ENCODE assay signal across 9 cellular contexts in genomic region chr5:56481998-56482698, GRCh38.
DNase-seq lines count a peak whose midpoint lies in the region; ATAC-seq, FAIRE-seq and TF ChIP-seq lines count a peak whose summit lies in the region.
"Had no signal": no experiment of that assay in that cellular context is flagged by ENCODE, and none has a peak within 500 bp of the region (broad histone marks: within the 10 kb centered on the region; RNA-seq: fewer than 3 reads in every experiment).

No MANE protein-coding gene starts in this region.

- peak overlapping the region; percentile 91 for H3K4me2 ChIP-seq in PC-3 (ENCODE audit: low read length)

- FAIRE-seq in pancreas (lab: Jason Lieb, UNC): no peak

- intact Hi-C loops in Calu3 (cut with micrococcal nuclease; ENCODE audit: unreplicated experiment): no loop called here
- intact Hi-C loops in PC-3 (cut with micrococcal nuclease): no loop called here
- intact Hi-C loops in pancreas (cut with DNase I): no loop called here

- 77 to 86% methylated on average over 5 to 7 of the region's 7 CpGs for WGBS in endodermal cell (ENCODE audit: insufficient coverage in 1 of 2, insufficient read length in 1 of 2), 2 experiments
- 44 to 49% methylated on average over 7 of the region's 7 CpGs for WGBS in pancreas, 2 donors

- H3K27ac Mint-ChIP-seq in Calu3 (ENCODE audit: unreplicated experiment) (peak overlapping the region; percentile 81), endodermal cell (no peak overlapping the region)

- H3K36me3 ChIP-seq in PC-3 (ENCODE audit: low read depth, low read length): no peaks in the 10 kb centered on the region
- H3K36me3 ChIP-seq in endodermal cell (ENCODE audit: control insufficient read depth, insufficient read depth, low read length): no peaks in the 10 kb centered on the region
- no peaks in the 10 kb centered on the region for H3K36me3 ChIP-seq in pancreas

- H3K9me2 ChIP-seq in PC-3 (replicated peaks; ENCODE audit: low read length): no peaks in the 10 kb centered on the region

- H2AFZ ChIP-seq in PC-3 (ENCODE audit: low read length): 0 out of 2 replicates have a peak overlapping the region, but pooled peaks have one; percentile 82

- H3K4me1 ChIP-seq in PC-3 (ENCODE audit: insufficient read depth, low read length): peaks cover 4% of the 10 kb centered on the region; the same call in 1 of the 2 replicates
- peaks cover 5% of the 10 kb centered on the region for H3K4me1 ChIP-seq in endodermal cell (ENCODE audit: control insufficient read depth, insufficient read depth, low read length)
- H3K4me1 ChIP-seq in pancreas: peaks cover 0 to 15% (median 4%) of the 10 kb centered on the region in 3 donors

- H3K4me3 ChIP-seq in PC-3 (ENCODE audit: low read length) (no peak overlapping the region; the same call in 1 of the 2 replicates), endodermal cell (ENCODE audit: low read length) (peak overlapping the region; percentile 76), pancreas (peak overlapping the region in 3 of 4 donors; percentile 59)
- H3K4me3 ChIP-seq: SK-N-MC had no signal

- no peak for DNase-seq in Calu3
- no peak for DNase-seq in PC-3
- DNase-seq in endodermal cell: no peak
- no peak for DNase-seq in pancreas
- no peak for DNase-seq in activated CD4-positive, CD25-positive, alpha-beta regulatory T cell (lab: John Stamatoyannopoulos, UW)
- no peak for DNase-seq in kidney glomerular epithelial cell (lab: John Stamatoyannopoulos, UW)

- no peaks in the 10 kb centered on the region for H3K27me3 Mint-ChIP-seq in Calu3 (ENCODE audit: unreplicated experiment)
- H3K27me3 Mint-ChIP-seq in endodermal cell (ENCODE audit: insufficient read depth): peaks cover 27% of the 10 kb centered on the region

- H3K4me1 Mint-ChIP-seq in Calu3 (ENCODE audit: low read depth, unreplicated experiment) (peaks cover 13% of the 10 kb centered on the region), endodermal cell (peaks cover 11% of the 10 kb centered on the region)

- no peak for ATAC-seq in PC-3
- ATAC-seq in pancreas: peak in 2 of 4 donors; percentile 1 to 3
- ATAC-seq in HG02840 (IDR thresholded peaks at IDR 0.05; ENCODE audit: low FRiP score, unreplicated experiment): no peak
- no peak for ATAC-seq in HG03139 (IDR thresholded peaks at IDR 0.05; ENCODE audit: unreplicated experiment)

- no peaks in the 10 kb centered on the region for H3F3A ChIP-seq in PC-3 (ENCODE audit: low read length, unreplicated experiment)

- no peak for TF ChIP-seq CTCF in Calu3 (IDR thresholded peaks at IDR 0.05; ENCODE audit: unreplicated experiment)
- no peak for TF ChIP-seq CTCF in PC-3 (conservative IDR thresholded peaks at IDR 0.05; ENCODE audit: low read depth, low read length)
- TF ChIP-seq CTCF in endodermal cell (conservative IDR thresholded peaks at IDR 0.05): no peak
- TF ChIP-seq CTCF in pancreas (IDR thresholded peaks at IDR 0.05): no peak

- CTCF ChIA-PET in Calu3 (lab: Charles Lee): no interaction called here
- CTCF ChIA-PET in PC-3 (lab: Charles Lee): no interaction called here

- POLR2A ChIA-PET in PC-3 (lab: Charles Lee; ENCODE audit: unreplicated experiment): no interaction called here

- H3K9ac ChIP-seq in PC-3 (ENCODE audit: low read length): no peak overlapping the region
- H3K9ac ChIP-seq in endodermal cell (ENCODE audit: extremely low read depth, low read length, poor library complexity, severe bottlenecking): no peak overlapping the region

- H3K36me3 Mint-ChIP-seq in Calu3 (ENCODE audit: insufficient read depth, unreplicated experiment): peaks cover 14% of the 10 kb centered on the region
- H3K36me3 Mint-ChIP-seq in endodermal cell (ENCODE audit: low read depth): peaks cover 3% of the 10 kb centered on the region

- H3K9me3 ChIP-seq in PC-3 (ENCODE audit: low read length) (no peaks in the 10 kb centered on the region), endodermal cell (ENCODE audit: control insufficient read depth, low read length) (peaks cover 10% of the 10 kb centered on the region), pancreas (no peaks in the 10 kb centered on the region)

- H3K27ac ChIP-seq in PC-3 (ENCODE audit: low read length) (no peak overlapping the region), endodermal cell (ENCODE audit: low read depth, low read length) (no peak overlapping the region), pancreas (peak overlapping the region; percentile 81 to 88 (median 86))
- H3K27ac ChIP-seq: SK-N-MC had no signal

- no peaks in the 10 kb centered on the region for H3K79me2 ChIP-seq in PC-3 (ENCODE audit: low read length)

- BruUV-seq in Calu3 (replicated peaks; lab: Mats Ljungman, UMichigan): no TSS peak
- BruUV-seq in PC-3 (replicated peaks; lab: Mats Ljungman, UMichigan): no TSS peak

- H3K27me3 ChIP-seq in PC-3 (ENCODE audit: low read length): no peaks in the 10 kb centered on the region
- no peaks in the 10 kb centered on the region for H3K27me3 ChIP-seq in endodermal cell (ENCODE audit: control insufficient read depth, insufficient read depth, low read length, poor library complexity, severe bottlenecking)
- H3K27me3 ChIP-seq in pancreas: no peaks in the 10 kb centered on the region

- H4K20me1 ChIP-seq in PC-3 (ENCODE audit: low read length): no peaks in the 10 kb centered on the region

- H3K4me3 Mint-ChIP-seq in Calu3 (ENCODE audit: low read depth, unreplicated experiment) (peak overlapping the region; percentile 68), endodermal cell (peak overlapping the region; percentile 61)

- H3K9me3 Mint-ChIP-seq in Calu3 (ENCODE audit: low read depth, unreplicated experiment): peaks cover 2% of the 10 kb centered on the region
- H3K9me3 Mint-ChIP-seq in endodermal cell: peaks cover 12% of the 10 kb centered on the region

Comparison
In these comparisons a context has a peak if more than half of its experiments do, and no peak if none do; other contexts are left out.
1. H3K27ac ChIP-seq: peak in pancreas (4 of 4); none in PC-3 (single experiment) and endodermal cell (single experiment).